10 cellular contexts compared by ENCODE assay signal in genomic region chr1:84847253-84848247, GRCh38. TPM values are rescaled to one million over a fixed set of nuclear protein-coding genes. Genes with fewer than 3 reads are reported as not detected.
DNase-seq lines count a peak whose midpoint lies in the region; ATAC-seq and TF ChIP-seq lines count a peak whose summit lies in the region.
"Had no signal": no experiment of that assay in that cellular context is flagged by ENCODE, and none has a peak within 500 bp of the region (broad histone marks: within the 10 kb centered on the region; RNA-seq: fewer than 3 reads in every experiment).

No MANE protein-coding gene starts in this region.

- no peaks in the 10 kb centered on the region for H3K27me3 Mint-ChIP-seq in activated CD8-positive, alpha-beta T cell treated with anti-CD3 and anti-CD28 coated beads for 36 hours
- peaks cover 5% of the 10 kb centered on the region for H3K27me3 Mint-ChIP-seq in activated CD8-positive, alpha-beta T cell treated with anti-CD3 and anti-CD28 coated beads, Interleukin-2, amount 10 ng/mL, durations not matched to agents 7 days and 5 days (ENCODE audit: low read depth)
- no peaks in the 10 kb centered on the region for H3K27me3 Mint-ChIP-seq in naive thymus-derived CD8-positive, alpha-beta T cell
- H3K27me3 Mint-ChIP-seq: activated B cell treated with CpG ODN at 0.5 μM for 24 hours had no signal

- no peaks in the 10 kb centered on the region for H3K79me2 ChIP-seq in Loucy (ENCODE audit: insufficient read depth, low read length)

- H3K4me3 ChIP-seq in Loucy (ENCODE audit: low read length, poor library complexity, severe bottlenecking) (no peak overlapping the region), esophagus (ENCODE audit: low read depth in 1 of 2, low read length in 2 of 2) (no peak overlapping the region), neuronal stem cell (ENCODE audit: low read length in 2 of 2) (no peak overlapping the region)

- H2BK5ac ChIP-seq in neuronal stem cell (ENCODE audit: low read length) = no peak overlapping the region

- no peaks in the 10 kb centered on the region for H3K36me3 Mint-ChIP-seq in activated CD8-positive, alpha-beta T cell treated with anti-CD3 and anti-CD28 coated beads for 36 hours (ENCODE audit: low read depth)
- H3K36me3 Mint-ChIP-seq in activated CD8-positive, alpha-beta T cell treated with anti-CD3 and anti-CD28 coated beads, Interleukin-2, amount 10 ng/mL, durations not matched to agents 7 days and 5 days (ENCODE audit: low read depth) = peaks cover 2% of the 10 kb centered on the region
- H3K36me3 Mint-ChIP-seq in naive thymus-derived CD8-positive, alpha-beta T cell = no peaks in the 10 kb centered on the region
- H3K36me3 Mint-ChIP-seq: CD8-positive, alpha-beta T cell had no signal

- H3K9me3 ChIP-seq in Loucy (ENCODE audit: insufficient read depth, low read depth, low read length) (no peaks in the 10 kb centered on the region), esophagus (ENCODE audit: control insufficient read depth in 2 of 2, insufficient read depth in 1 of 2, low read depth in 1 of 2, low read length in 1 of 2) (no peaks in the 10 kb centered on the region), neuronal stem cell (replicated peaks in 1 of 2; ENCODE audit: control insufficient read depth in 2 of 2, insufficient read depth in 1 of 2, low read depth in 1 of 2, low read length in 2 of 2) (no peaks in the 10 kb centered on the region)

- peak; percentile 32 for DNase-seq in activated CD8-positive, alpha-beta T cell treated with anti-CD3 and anti-CD28 coated beads for 36 hours
- DNase-seq in activated CD8-positive, alpha-beta T cell treated with anti-CD3 and anti-CD28 coated beads, Interleukin-2, amount 10 ng/mL, durations not matched to agents 7 days and 5 days = no peak
- DNase-seq in SHP77 treated with DMSO at 0.1 percent for 48 hours (lab: John Stamatoyannopoulos, UW) = peak; percentile 79
- DNase-seq in naive thymus-derived CD8-positive, alpha-beta T cell = peak in 4 of 10 donors; percentile 11 to 33 (median 24)
- DNase-seq in neuronal stem cell (ENCODE audit: low spot score) = no peak
- DNase-seq: activated B cell treated with CpG ODN at 0.5 μM for 24 hours had no signal

- no peak overlapping the region for H3K4me2 ChIP-seq in Loucy (ENCODE audit: low read depth, low read length, poor library complexity, severe bottlenecking)
- no peak overlapping the region for H3K4me2 ChIP-seq in neuronal stem cell (ENCODE audit: insufficient read depth, low read length, poor library complexity, severe bottlenecking)

- no peak overlapping the region for H3K4ac ChIP-seq in neuronal stem cell (ENCODE audit: low read length)

- ATAC-seq in activated CD8-positive, alpha-beta T cell treated with anti-CD3 and anti-CD28 coated beads for 36 hours = peak; percentile 37
- no peak for ATAC-seq in activated CD8-positive, alpha-beta T cell treated with anti-CD3 and anti-CD28 coated beads, Interleukin-2, amount 10 ng/mL, durations not matched to agents 7 days and 5 days
- peak; percentile 58 to 66 for ATAC-seq in naive thymus-derived CD8-positive, alpha-beta T cell
- ATAC-seq in HG03135 (IDR thresholded peaks at IDR 0.05; ENCODE audit: unreplicated experiment) = no peak
- ATAC-seq: CD8-positive, alpha-beta T cell had no signal

- no peak overlapping the region for H3K23ac ChIP-seq in neuronal stem cell (ENCODE audit: low read depth, low read length, poor library complexity)

- peak overlapping the region; percentile 37 to 90 for H3K27ac ChIP-seq in esophagus (ENCODE audit: low read depth in 2 of 2, low read length in 1 of 2)
- no peak overlapping the region for H3K27ac ChIP-seq in neuronal stem cell (replicated peaks; ENCODE audit: low read length)

- no peak overlapping the region for H3K4me3 Mint-ChIP-seq in activated CD8-positive, alpha-beta T cell treated with anti-CD3 and anti-CD28 coated beads for 36 hours
- H3K4me3 Mint-ChIP-seq in activated CD8-positive, alpha-beta T cell treated with anti-CD3 and anti-CD28 coated beads, Interleukin-2, amount 10 ng/mL, durations not matched to agents 7 days and 5 days = no peak overlapping the region
- H3K4me3 Mint-ChIP-seq in naive thymus-derived CD8-positive, alpha-beta T cell = peak overlapping the region in 4 of 10 donors; percentile 4 to 68 (median 30)
- H3K4me3 Mint-ChIP-seq: activated B cell treated with CpG ODN at 0.5 μM for 24 hours; CD8-positive, alpha-beta T cell had no signal

- CTCF ChIA-PET in activated CD8-positive, alpha-beta T cell treated with anti-CD3 and anti-CD28 coated beads for 36 hours (lab: Charles Lee) = interaction anchor here (1.5 to 1.7 kb wide), 2 partner anchors 13 to 76 kb away, joined by 4 to 5 read pairs; no protein-coding TSS in a partner anchor
- CTCF ChIA-PET in activated CD8-positive, alpha-beta T cell treated with anti-CD3 and anti-CD28 coated beads, Interleukin-2, amount 10 ng/mL, durations not matched to agents 7 days and 5 days (lab: Charles Lee) = interaction anchor here (0.6 kb wide), 1 partner anchor 30 kb away, joined by 3 read pairs; no protein-coding TSS in a partner anchor

- peaks cover 13% of the 10 kb centered on the region for H3K4me1 Mint-ChIP-seq in activated CD8-positive, alpha-beta T cell treated with anti-CD3 and anti-CD28 coated beads for 36 hours (ENCODE audit: low read depth)
- H3K4me1 Mint-ChIP-seq in activated CD8-positive, alpha-beta T cell treated with anti-CD3 and anti-CD28 coated beads, Interleukin-2, amount 10 ng/mL, durations not matched to agents 7 days and 5 days (ENCODE audit: low read depth) = peaks cover 10% of the 10 kb centered on the region
- H3K4me1 Mint-ChIP-seq in naive thymus-derived CD8-positive, alpha-beta T cell = peaks cover 12 to 30% (median 17%) of the 10 kb centered on the region in 4 donors
- H3K4me1 Mint-ChIP-seq: activated B cell treated with CpG ODN at 0.5 μM for 24 hours had no signal

- no peaks in the 10 kb centered on the region for H3K9me3 Mint-ChIP-seq in activated CD8-positive, alpha-beta T cell treated with anti-CD3 and anti-CD28 coated beads for 36 hours
- H3K9me3 Mint-ChIP-seq in activated CD8-positive, alpha-beta T cell treated with anti-CD3 and anti-CD28 coated beads, Interleukin-2, amount 10 ng/mL, durations not matched to agents 7 days and 5 days (ENCODE audit: insufficient read depth) = no peaks in the 10 kb centered on the region
- H3K9me3 Mint-ChIP-seq in naive thymus-derived CD8-positive, alpha-beta T cell = no peaks in the 10 kb centered on the region
- H3K9me3 Mint-ChIP-seq: activated B cell treated with CpG ODN at 0.5 μM for 24 hours; CD8-positive, alpha-beta T cell had no signal

- H3F3A ChIP-seq in Loucy (ENCODE audit: low read depth) = no peaks in the 10 kb centered on the region

- H3K79me1 ChIP-seq in neuronal stem cell (ENCODE audit: low read depth, low read length) = no peaks in the 10 kb centered on the region

- peak overlapping the region; percentile 64; the same call in 1 of the 2 replicates for H2AFZ ChIP-seq in Loucy (ENCODE audit: low read length)
- no peak overlapping the region for H2AFZ ChIP-seq in neuronal stem cell (ENCODE audit: low read length)

- TF ChIP-seq CTCF in activated CD8-positive, alpha-beta T cell treated with anti-CD3 and anti-CD28 coated beads for 36 hours (IDR thresholded peaks at IDR 0.05) = no peak
- no peak for TF ChIP-seq CTCF in Loucy (conservative IDR thresholded peaks at IDR 0.05; ENCODE audit: low read length)

- peaks cover 10% of the 10 kb centered on the region for H3K4me1 ChIP-seq in Loucy (ENCODE audit: insufficient read depth, low read length, poor library complexity, severe bottlenecking)
- H3K4me1 ChIP-seq in esophagus (ENCODE audit: control insufficient read depth in 2 of 2, insufficient read depth in 2 of 2, low read length in 1 of 2) = peaks cover 3 to 10% of the 10 kb centered on the region in 2 donors
- H3K4me1 ChIP-seq in neuronal stem cell (ENCODE audit: control insufficient read depth in 2 of 2, insufficient read depth in 1 of 2, low read depth in 1 of 2, low read length in 2 of 2) = no peaks in the 10 kb centered on the region

- no peak overlapping the region for H4K91ac ChIP-seq in neuronal stem cell (ENCODE audit: low read depth, low read length, poor library complexity)

- H2BK15ac ChIP-seq in neuronal stem cell (ENCODE audit: low read length) = no peak overlapping the region

- H3K9ac ChIP-seq in Loucy (ENCODE audit: low read depth, low read length, poor library complexity, severe bottlenecking) (no peak overlapping the region), neuronal stem cell (ENCODE audit: low read depth, low read length, poor library complexity) (no peak overlapping the region)

- H4K20me1 ChIP-seq in Loucy (ENCODE audit: insufficient read depth, low read length, poor library complexity, severe bottlenecking) = no peaks in the 10 kb centered on the region

- whole genome bisulfite sequencing in esophagus, 2 donors = 21 to 40% methylated on average over 5 of the region's 5 CpGs
- no CpG with 5 or more reads among the region's 5 CpGs for WGBS in neuronal stem cell (ENCODE audit: extremely low coverage in 2 of 2, insufficient read length in 2 of 2, insufficient replicate concordance in 1 of 2), 2 donors

- H3K27me3 ChIP-seq in Loucy (ENCODE audit: insufficient read depth, low read length, poor library complexity, severe bottlenecking) = no peaks in the 10 kb centered on the region
- H3K27me3 ChIP-seq in esophagus (ENCODE audit: control insufficient read depth in 1 of 2, insufficient read depth in 2 of 2, low read length in 2 of 2) = no peaks in the 10 kb centered on the region
- peaks cover 0 to 18% (median 0%) of the 10 kb centered on the region in 3 experiments for H3K27me3 ChIP-seq in neuronal stem cell (ENCODE audit: control insufficient read depth in 3 of 3, insufficient read depth in 3 of 3, low read depth in 1 of 3, low read length in 3 of 3)

- intact Hi-C loops in activated CD8-positive, alpha-beta T cell treated with anti-CD3 and anti-CD28 coated beads for 36 hours (cut with micrococcal nuclease) = no loop called here

- POLR2A ChIA-PET in activated CD8-positive, alpha-beta T cell treated with anti-CD3 and anti-CD28 coated beads for 36 hours (lab: Charles Lee) = no interaction called here
- POLR2A ChIA-PET in activated CD8-positive, alpha-beta T cell treated with anti-CD3 and anti-CD28 coated beads, Interleukin-2, amount 10 ng/mL, durations not matched to agents 7 days and 5 days (lab: Charles Lee) = no interaction called here
- POLR2A ChIA-PET in naive thymus-derived CD8-positive, alpha-beta T cell (lab: Charles Lee) = no interaction called here

- H3K14ac ChIP-seq in neuronal stem cell (ENCODE audit: low read length) = no peak overlapping the region

- no peak overlapping the region for H2BK12ac ChIP-seq in neuronal stem cell (ENCODE audit: low read length)

- no peak overlapping the region for H3K27ac Mint-ChIP-seq in activated CD8-positive, alpha-beta T cell treated with anti-CD3 and anti-CD28 coated beads for 36 hours
- H3K27ac Mint-ChIP-seq in activated CD8-positive, alpha-beta T cell treated with anti-CD3 and anti-CD28 coated beads, Interleukin-2, amount 10 ng/mL, durations not matched to agents 7 days and 5 days = no peak overlapping the region
- peak overlapping the region in 5 of 10 donors; percentile 37 to 63 (median 51) for H3K27ac Mint-ChIP-seq in naive thymus-derived CD8-positive, alpha-beta T cell
- H3K27ac Mint-ChIP-seq: activated B cell treated with CpG ODN at 0.5 μM for 24 hours; CD8-positive, alpha-beta T cell had no signal

- H3K9me2 ChIP-seq in Loucy (replicated peaks; ENCODE audit: low read depth, low read length) = no peaks in the 10 kb centered on the region

- H3K18ac ChIP-seq in neuronal stem cell (ENCODE audit: low read length) = no peak overlapping the region

- H3K36me3 ChIP-seq in Loucy (ENCODE audit: insufficient read depth, low read length) = no peaks in the 10 kb centered on the region
- H3K36me3 ChIP-seq in esophagus (ENCODE audit: control insufficient read depth in 2 of 2, insufficient read depth in 2 of 2, low read length in 1 of 2) = no peaks in the 10 kb centered on the region
- H3K36me3 ChIP-seq in neuronal stem cell (replicated peaks in 1 of 2; ENCODE audit: control insufficient read depth in 2 of 2, insufficient read depth in 2 of 2, low read length in 2 of 2) = no peaks in the 10 kb centered on the region

- no peak overlapping the region for H2BK120ac ChIP-seq in neuronal stem cell (ENCODE audit: low read depth, low read length)

- no peak overlapping the region for H2AK5ac ChIP-seq in neuronal stem cell (ENCODE audit: low read depth, low read length)

- no peak overlapping the region for H4K8ac ChIP-seq in neuronal stem cell (ENCODE audit: low read depth, low read length)

RNA-seq across cellular contexts. Expression of gene LPAR3, which starts 45.5 kb away (rescaled TPM):
- total RNA-seq in activated CD8-positive, alpha-beta T cell treated with anti-CD3 and anti-CD28 coated beads for 36 hours = under 1 TPM; 0.58 to 0.81 TPM
- total RNA-seq in activated CD8-positive, alpha-beta T cell treated with anti-CD3 and anti-CD28 coated beads, Interleukin-2, amount 10 ng/mL, durations not matched to agents 7 days and 5 days = under 1 TPM; 0.74 to 0.94 TPM
- polyA plus RNA-seq in esophagus = 1 to 10 TPM; 4.0 to 5.2 TPM
- 1 to 10 TPM; 1.4 TPM for total RNA-seq in naive thymus-derived CD8-positive, alpha-beta T cell
- polyA plus RNA-seq in naive thymus-derived CD8-positive, alpha-beta T cell = 1 to 10 TPM in 2 of 3 donors, under 1 TPM in 1; 0.40 to 2.3 (median 1.7) TPM
- 1.9 TPM for polyA plus RNA-seq in neuronal stem cell (2013, experiment 1 of 2)
- 2.0 TPM for polyA plus RNA-seq in neuronal stem cell (2013, experiment 2 of 2)

Comparison
In these comparisons a context has a peak if more than half of its experiments do, and no peak if none do; other contexts are left out.
1. ATAC-seq: peak in activated CD8-positive, alpha-beta T cell treated with anti-CD3 and anti-CD28 coated beads for 36 hours (single experiment) and naive thymus-derived CD8-positive, alpha-beta T cell (2 of 2); none in activated CD8-positive, alpha-beta T cell treated with anti-CD3 and anti-CD28 coated beads, Interleukin-2, amount 10 ng/mL, durations not matched to agents 7 days and 5 days (single experiment) and HG03135 (single experiment).
2. DNase-seq: peak in activated CD8-positive, alpha-beta T cell treated with anti-CD3 and anti-CD28 coated beads for 36 hours (single experiment) and SHP77 treated with DMSO at 0.1 percent for 48 hours (single experiment); none in activated CD8-positive, alpha-beta T cell treated with anti-CD3 and anti-CD28 coated beads, Interleukin-2, amount 10 ng/mL, durations not matched to agents 7 days and 5 days (single experiment) and neuronal stem cell (single experiment).